In genomic region chr17:17767096-17767470, GRCh38 we compare ENCODE assay signal across 17 cellular contexts.
A peak's percentile ranks its signal among the peaks of the same experiment; 100 is the strongest.
DNase-seq lines count a peak whose midpoint lies in the region; ATAC-seq and TF ChIP-seq lines count a peak whose summit lies in the region.
"Had no signal": no experiment of that assay in that cellular context is flagged by ENCODE, and none has a peak within 500 bp of the region (broad histone marks: within the 10 kb centered on the region; RNA-seq: fewer than 3 reads in every experiment).

No MANE protein-coding gene starts in this region.

- H3K27ac ChIP-seq in parathyroid adenoma: peak overlapping the region; percentile 72
- H3K27ac ChIP-seq in naive thymus-derived CD4-positive, alpha-beta T cell (ENCODE audit: low read depth, low read length): no peak overlapping the region
- H3K27ac ChIP-seq: VCaP had no signal

- H4K20me1 ChIP-seq in Loucy (ENCODE audit: insufficient read depth, low read length, poor library complexity, severe bottlenecking): peaks cover 34% of the 10 kb centered on the region

- H3K4me2 ChIP-seq in Loucy (ENCODE audit: low read depth, low read length, poor library complexity, severe bottlenecking): no peak overlapping the region
- no peak overlapping the region for H3K4me2 ChIP-seq in parathyroid adenoma (ENCODE audit: low read length)

- H3K27me3 Mint-ChIP-seq in endothelial cell (ENCODE audit: unreplicated experiment): peaks cover 6% of the 10 kb centered on the region
- no peaks in the 10 kb centered on the region for H3K27me3 Mint-ChIP-seq in naive thymus-derived CD4-positive, alpha-beta T cell
- H3K27me3 Mint-ChIP-seq: T-cell had no signal

- CTCF ChIA-PET in naive thymus-derived CD4-positive, alpha-beta T cell (lab: Charles Lee): no interaction called here

- H3K9ac ChIP-seq in Loucy (ENCODE audit: low read depth, low read length, poor library complexity, severe bottlenecking) (peak overlapping the region; percentile 43), parathyroid adenoma (no peak overlapping the region)

- DNase-seq in AG10803 (ENCODE audit: low read depth) (peak; percentile 61), endothelial cell (ENCODE audit: low spot score) (no peak), iPS-NIHi11 (ENCODE audit: low spot score) (no peak)
- no peak for DNase-seq in naive thymus-derived CD4-positive, alpha-beta T cell
- DNase-seq: activated effector memory CD4-positive, alpha-beta T cell treated with anti-CD3 and anti-CD28 coated beads, Interleukin-2, amount 50 U/mL, for 16 hours; gastrocnemius medialis; NCI-H1930; NCI-H510A treated with DMSO at 0.1 percent for 48 hours; Peyer's patch; T-cell; trophoblast cell had no signal

- H3K27me3 ChIP-seq in Loucy (ENCODE audit: insufficient read depth, low read length, poor library complexity, severe bottlenecking): no peaks in the 10 kb centered on the region
- H3K27me3 ChIP-seq in parathyroid adenoma (ENCODE audit: control insufficient read depth, insufficient read depth, low read length): no peaks in the 10 kb centered on the region
- H3K27me3 ChIP-seq in naive thymus-derived CD4-positive, alpha-beta T cell (ENCODE audit: control insufficient read depth in 2 of 2, insufficient read depth in 2 of 2, low read length in 2 of 2): no peaks in the 10 kb centered on the region
- H3K27me3 ChIP-seq: gastrocnemius medialis, Peyer's patch had no signal

- H3K4me1 ChIP-seq in Loucy (ENCODE audit: insufficient read depth, low read length, poor library complexity, severe bottlenecking): peaks cover 94% of the 10 kb centered on the region
- H3K4me1 ChIP-seq in parathyroid adenoma: peaks cover 51% of the 10 kb centered on the region
- peaks cover 0 to 14% of the 10 kb centered on the region in 2 donors for H3K4me1 ChIP-seq in naive thymus-derived CD4-positive, alpha-beta T cell (ENCODE audit: control insufficient read depth in 2 of 2, insufficient read depth in 2 of 2, low read length in 2 of 2)

- peaks cover 22% of the 10 kb centered on the region for H3K4me1 Mint-ChIP-seq in endothelial cell (ENCODE audit: unreplicated experiment)
- peaks cover 22 to 33% (median 29%) of the 10 kb centered on the region in 7 donors for H3K4me1 Mint-ChIP-seq in naive thymus-derived CD4-positive, alpha-beta T cell

- intact Hi-C loops in naive thymus-derived CD4-positive, alpha-beta T cell (cut with micrococcal nuclease): no loop called here

- no peaks in the 10 kb centered on the region for H3K9me3 ChIP-seq in Loucy (ENCODE audit: insufficient read depth, low read depth, low read length)
- H3K9me3 ChIP-seq in parathyroid adenoma (ENCODE audit: control insufficient read depth, low read length): no peaks in the 10 kb centered on the region
- H3K9me3 ChIP-seq in naive thymus-derived CD4-positive, alpha-beta T cell (ENCODE audit: control insufficient read depth in 2 of 3, low read length in 3 of 3): no peaks in the 10 kb centered on the region
- H3K9me3 ChIP-seq: gastrocnemius medialis, Peyer's patch, psoas muscle had no signal

- H3F3A ChIP-seq in Loucy (ENCODE audit: low read depth): peaks cover 25% of the 10 kb centered on the region

- H2AFZ ChIP-seq in Loucy (ENCODE audit: low read length): no peak overlapping the region
- H2AFZ ChIP-seq in parathyroid adenoma: no peak overlapping the region

- POLR2A ChIA-PET in naive thymus-derived CD4-positive, alpha-beta T cell (lab: Charles Lee): interaction anchor here (0.6 to 1.0 kb wide), 3 partner anchors 9 to 74 kb away, joined by 3 to 5 read pairs (median 3); no protein-coding TSS in a partner anchor

- H3K79me2 ChIP-seq in Loucy (ENCODE audit: insufficient read depth, low read length): peaks cover 84% of the 10 kb centered on the region
- peaks cover 74% of the 10 kb centered on the region for H3K79me2 ChIP-seq in parathyroid adenoma

- H3K9me3 Mint-ChIP-seq in endothelial cell (ENCODE audit: unreplicated experiment): no peaks in the 10 kb centered on the region
- no peaks in the 10 kb centered on the region for H3K9me3 Mint-ChIP-seq in naive thymus-derived CD4-positive, alpha-beta T cell
- H3K9me3 Mint-ChIP-seq: T-cell had no signal

- H3K9me2 ChIP-seq in Loucy (replicated peaks; ENCODE audit: low read depth, low read length): no peaks in the 10 kb centered on the region

- peaks cover 16% of the 10 kb centered on the region; the same call in 1 of the 2 replicates for H3K36me3 ChIP-seq in Loucy (ENCODE audit: insufficient read depth, low read length)
- H3K36me3 ChIP-seq in parathyroid adenoma (ENCODE audit: control insufficient read depth, insufficient read depth, low read length): no peaks in the 10 kb centered on the region
- H3K36me3 ChIP-seq in naive thymus-derived CD4-positive, alpha-beta T cell (ENCODE audit: control insufficient read depth in 2 of 3, insufficient read depth in 3 of 3, low read length in 3 of 3): no peaks in the 10 kb centered on the region
- H3K36me3 ChIP-seq: gastrocnemius medialis, Peyer's patch had no signal

- TF ChIP-seq CTCF in AG10803 (conservative IDR thresholded peaks at IDR 0.05; ENCODE audit: low read length): no peak
- no peak for TF ChIP-seq CTCF in Loucy (conservative IDR thresholded peaks at IDR 0.05; ENCODE audit: low read length)
- no peak for TF ChIP-seq CTCF in endothelial cell (IDR thresholded peaks at IDR 0.05; ENCODE audit: unreplicated experiment)
- no peak for TF ChIP-seq CTCF in parathyroid adenoma (IDR thresholded peaks at IDR 0.05)

- H3K27ac Mint-ChIP-seq in endothelial cell (ENCODE audit: unreplicated experiment): peak overlapping the region; percentile 36
- H3K27ac Mint-ChIP-seq in naive thymus-derived CD4-positive, alpha-beta T cell: peak overlapping the region in 1 of 9 donors; percentile 77

- no peaks in the 10 kb centered on the region for H3K36me3 Mint-ChIP-seq in endothelial cell (ENCODE audit: low read depth, unreplicated experiment)
- H3K36me3 Mint-ChIP-seq in naive thymus-derived CD4-positive, alpha-beta T cell: peaks cover 0 to 3% (median 0%) of the 10 kb centered on the region in 5 donors

- ATAC-seq in GM21529 (IDR thresholded peaks at IDR 0.05; ENCODE audit: unreplicated experiment): no peak
- ATAC-seq in naive thymus-derived CD4-positive, alpha-beta T cell: no peak
- no peak for ATAC-seq in activated CD4-positive, CD25-positive, alpha-beta regulatory T cell treated with anti-CD3 and anti-CD28 coated beads, Interleukin-2, amount 50 U/mL, for 24 hours
- ATAC-seq: gastrocnemius medialis, psoas muscle had no signal

- H3K4me3 ChIP-seq in AG10803 (ENCODE audit: low read length) (no peak overlapping the region), Loucy (ENCODE audit: low read length, poor library complexity, severe bottlenecking) (no peak overlapping the region), parathyroid adenoma (ENCODE audit: low read depth, low read length) (no peak overlapping the region)
- H3K4me3 ChIP-seq in naive thymus-derived CD4-positive, alpha-beta T cell (ENCODE audit: low read length): no peak overlapping the region
- H3K4me3 ChIP-seq: gastrocnemius medialis, Peyer's patch, psoas muscle had no signal

- H3K4me3 Mint-ChIP-seq in endothelial cell (ENCODE audit: unreplicated experiment): no peak overlapping the region
- peak overlapping the region in 1 of 10 donors; percentile 62 for H3K4me3 Mint-ChIP-seq in naive thymus-derived CD4-positive, alpha-beta T cell
